ENCODE assay signal across 12 cellular contexts in genomic region chr7:73740771-73741170, GRCh38. TPM values are rescaled to one million over a fixed set of nuclear protein-coding genes. Genes with fewer than 3 reads are reported as not detected.
A peak's percentile ranks its signal among the peaks of the same experiment; 100 is the strongest.
DNase-seq lines count a peak whose midpoint lies in the region; ATAC-seq and TF ChIP-seq lines count a peak whose summit lies in the region.
"Had no signal": no experiment of that assay in that cellular context is flagged by ENCODE, and none has a peak within 500 bp of the region (broad histone marks: within the 10 kb centered on the region; RNA-seq: fewer than 3 reads in every experiment).

No MANE protein-coding gene starts in this region.

- no peak overlapping the region for H3K27ac Mint-ChIP-seq in CD8-positive, alpha-beta T cell
- no peak overlapping the region for H3K27ac Mint-ChIP-seq in effector memory CD8-positive, alpha-beta T cell
- peak overlapping the region; percentile 60 for H3K27ac Mint-ChIP-seq in neural progenitor cell

- H3K36me3 ChIP-seq in CD8-positive, alpha-beta T cell (ENCODE audit: insufficient read depth, low read length) = no peaks in the 10 kb centered on the region
- H3K36me3 ChIP-seq in HUES6 (ENCODE audit: control insufficient read depth, insufficient read depth, low read length) (peaks cover 16% of the 10 kb centered on the region), neural progenitor cell (no peaks in the 10 kb centered on the region), testis (ENCODE audit: low read depth, missing control alignments) (no peaks in the 10 kb centered on the region), HAP-1 (replicated peaks) (peaks cover 11% of the 10 kb centered on the region)
- H3K36me3 ChIP-seq: gastrocnemius medialis had no signal

- no peak overlapping the region for H3K27ac ChIP-seq in CD8-positive, alpha-beta T cell (ENCODE audit: low read depth, low read length)
- H3K27ac ChIP-seq in HUES6 (ENCODE audit: low read depth, low read length) (no peak overlapping the region), neural progenitor cell (no peak overlapping the region), testis (peak overlapping the region in 1 of 2 donors; percentile 31)
- H3K27ac ChIP-seq: right atrium auricular region had no signal

- TF ChIP-seq CTCF in CD8-positive, alpha-beta T cell (IDR thresholded peaks at IDR 0.05) = no peak
- TF ChIP-seq CTCF in neural progenitor cell (IDR thresholded peaks at IDR 0.05) (no peak), testis (IDR thresholded peaks at IDR 0.05) (no peak)

- no peaks in the 10 kb centered on the region for H3K9me3 Mint-ChIP-seq in CD8-positive, alpha-beta T cell
- no peaks in the 10 kb centered on the region for H3K9me3 Mint-ChIP-seq in effector memory CD8-positive, alpha-beta T cell
- no peaks in the 10 kb centered on the region for H3K9me3 Mint-ChIP-seq in neural progenitor cell

- H3K4me3 ChIP-seq in CD8-positive, alpha-beta T cell (ENCODE audit: low read depth, low read length) = no peak overlapping the region
- H3K4me3 ChIP-seq in HUES6 (ENCODE audit: low read depth, low read length) = no peak overlapping the region
- H3K4me3 ChIP-seq in neural progenitor cell = no peak overlapping the region
- H3K4me3 ChIP-seq in testis = no peak overlapping the region
- no peak overlapping the region for H3K4me3 ChIP-seq in HAP-1
- H3K4me3 ChIP-seq: gastrocnemius medialis, right atrium auricular region had no signal

- peaks cover 14% of the 10 kb centered on the region for H3K4me1 ChIP-seq in CD8-positive, alpha-beta T cell (ENCODE audit: insufficient read depth, low read length)
- peaks cover 37% of the 10 kb centered on the region for H3K4me1 ChIP-seq in HUES6 (ENCODE audit: control insufficient read depth, insufficient read depth, low read length)
- peaks cover 36% of the 10 kb centered on the region for H3K4me1 ChIP-seq in neural progenitor cell
- H3K4me1 ChIP-seq in testis = peaks cover 10% of the 10 kb centered on the region
- peaks cover 8% of the 10 kb centered on the region for H3K4me1 ChIP-seq in HAP-1

- peaks cover 5% of the 10 kb centered on the region for H3K79me2 ChIP-seq in neural progenitor cell (ENCODE audit: low read depth)

- H2AFZ ChIP-seq in neural progenitor cell (replicated peaks) = no peak overlapping the region

- H4K20me1 ChIP-seq in neural progenitor cell (ENCODE audit: low read depth) = peaks cover 7% of the 10 kb centered on the region

- POLR2A ChIA-PET in CD8-positive, alpha-beta T cell (lab: Charles Lee) = no interaction called here

- H3K27me3 Mint-ChIP-seq in CD8-positive, alpha-beta T cell (ENCODE audit: low read depth) = no peaks in the 10 kb centered on the region
- H3K27me3 Mint-ChIP-seq in effector memory CD8-positive, alpha-beta T cell = no peaks in the 10 kb centered on the region
- H3K27me3 Mint-ChIP-seq in neural progenitor cell (ENCODE audit: insufficient read depth, low read depth) = peaks cover 26% of the 10 kb centered on the region

- H3K4me2 ChIP-seq in neural progenitor cell = no peak overlapping the region

- no peak for TF ChIP-seq POLR2A in testis (IDR thresholded peaks at IDR 0.05)

- in situ Hi-C loops in HAP-1 (cut with MboI; ENCODE audit: low sequenced_read_pairs) = no loop called here

- no peaks in the 10 kb centered on the region for H3K27me3 ChIP-seq in CD8-positive, alpha-beta T cell (ENCODE audit: insufficient read depth, low read length)
- H3K27me3 ChIP-seq in HUES6 (ENCODE audit: control insufficient read depth, insufficient read depth, low read length) (peaks cover 26% of the 10 kb centered on the region), neural progenitor cell (no peaks in the 10 kb centered on the region), testis (no peaks in the 10 kb centered on the region), HAP-1 (ENCODE audit: low read depth) (no peaks in the 10 kb centered on the region)
- H3K27me3 ChIP-seq: gastrocnemius medialis, right atrium auricular region had no signal

- H3K9me3 ChIP-seq in CD8-positive, alpha-beta T cell (ENCODE audit: low read length) = no peaks in the 10 kb centered on the region
- H3K9me3 ChIP-seq in HUES6 (ENCODE audit: control insufficient read depth, insufficient read depth, low read depth, low read length) (no peaks in the 10 kb centered on the region), neural progenitor cell (ENCODE audit: low read depth) (no peaks in the 10 kb centered on the region), testis (no peaks in the 10 kb centered on the region), HAP-1 (no peaks in the 10 kb centered on the region)
- H3K9me3 ChIP-seq: gastrocnemius medialis, right atrium auricular region had no signal

- WGBS in testis, 2 donors = 85 to 86% methylated on average over 5 of the region's 5 CpGs

- H3K4me1 Mint-ChIP-seq in CD8-positive, alpha-beta T cell (ENCODE audit: low read depth) = peaks cover 6% of the 10 kb centered on the region
- H3K4me1 Mint-ChIP-seq in effector memory CD8-positive, alpha-beta T cell (ENCODE audit: low read depth in 2 of 2) = peaks cover 12 to 16% of the 10 kb centered on the region in 2 donors
- H3K4me1 Mint-ChIP-seq in neural progenitor cell = peaks cover 47% of the 10 kb centered on the region

- H3K4me3 Mint-ChIP-seq in CD8-positive, alpha-beta T cell = peak overlapping the region; percentile 46
- H3K4me3 Mint-ChIP-seq in effector memory CD8-positive, alpha-beta T cell = peak overlapping the region; percentile 33 to 39
- H3K4me3 Mint-ChIP-seq in neural progenitor cell = peak overlapping the region; percentile 71

- H3F3A ChIP-seq in neural progenitor cell (ENCODE audit: low read depth) = peaks cover 48% of the 10 kb centered on the region

- peak overlapping the region; percentile 63 for H3K9ac ChIP-seq in HUES6 (ENCODE audit: low read length)
- H3K9ac ChIP-seq in neural progenitor cell = no peak overlapping the region

- no peak for DNase-seq in CD8-positive, alpha-beta T cell
- no peak for DNase-seq in effector memory CD8-positive, alpha-beta T cell
- DNase-seq in neural progenitor cell (ENCODE audit: low spot score) = no peak
- DNase-seq in testis = no peak
- DNase-seq in HAP-1 (ENCODE audit: low spot score in 2 of 2) = no peak
- DNase-seq in NCI-H446 treated with DMSO at 0.1 percent for 48 hours (lab: John Stamatoyannopoulos, UW) = no peak
- DNase-seq: dermis blood vessel endothelial cell, gastrocnemius medialis, NCI-H82 had no signal

- no peak for ATAC-seq in CD8-positive, alpha-beta T cell
- ATAC-seq in effector memory CD8-positive, alpha-beta T cell (replicated peaks) = no peak
- ATAC-seq in GM21825 (IDR thresholded peaks at IDR 0.05; ENCODE audit: unreplicated experiment) = no peak
- ATAC-seq: gastrocnemius medialis had no signal

- peaks cover 7% of the 10 kb centered on the region for H3K36me3 Mint-ChIP-seq in CD8-positive, alpha-beta T cell
- peaks cover 16% of the 10 kb centered on the region for H3K36me3 Mint-ChIP-seq in effector memory CD8-positive, alpha-beta T cell (ENCODE audit: insufficient read depth)
- H3K36me3 Mint-ChIP-seq in neural progenitor cell = peaks cover 2% of the 10 kb centered on the region

- CTCF ChIA-PET in CD8-positive, alpha-beta T cell (lab: Charles Lee) = interaction anchor here (1.2 kb wide), 1 partner anchor 134 kb away, joined by 4 read pairs; no protein-coding TSS in a partner anchor

- intact Hi-C loops in CD8-positive, alpha-beta T cell (cut with DNase I, micrococcal nuclease) = no loop called here
- intact Hi-C loops in testis (cut with DNase I; ENCODE audit: low total_unique reads) = no loop called here

RNA-seq across cellular contexts. Expression of gene ABHD11, which starts 2.2 kb away (rescaled TPM):
- total RNA-seq in CD8-positive, alpha-beta T cell = 10 to 100 TPM; 12.2 to 12.3 TPM
- 9.3 and 15.1 TPM in 2 replicates for total RNA-seq in neural progenitor cell (ENCODE audit: low replicate concordance)
- total RNA-seq in testis = 10 to 100 TPM; 29.0 to 33.1 TPM
- polyA plus RNA-seq in testis (ENCODE audit: insufficient read depth, low read depth, low replicate concordance) = 21.6 TPM

RNA-seq across cellular contexts. Expression of gene STX1A, which starts 21.3 kb away (rescaled TPM):
- 10 to 100 TPM; 18.2 to 20.8 TPM for total RNA-seq in CD8-positive, alpha-beta T cell
- total RNA-seq in neural progenitor cell (ENCODE audit: low replicate concordance) (21.9 and 29.0 TPM in 2 replicates), testis (10 to 100 TPM; 24.7 to 28.2 TPM)
- 13.2 TPM for polyA plus RNA-seq in testis (ENCODE audit: insufficient read depth, low read depth, low replicate concordance)

RNA-seq across cellular contexts. Expression of gene CLDN3, which starts 29.3 kb away (rescaled TPM):
- not detected for total RNA-seq in CD8-positive, alpha-beta T cell
- total RNA-seq in neural progenitor cell (ENCODE audit: low replicate concordance) = 1.6 and 14.2 TPM in 2 replicates
- 1 to 10 TPM; 1.9 to 5.1 TPM for total RNA-seq in testis
- 6.1 TPM for polyA plus RNA-seq in testis (ENCODE audit: insufficient read depth, low read depth, low replicate concordance)
- total RNA-seq: right atrium auricular region had no signal

RNA-seq across cellular contexts. Expression of gene BUD23, which starts 57.4 kb away (rescaled TPM):
- total RNA-seq in CD8-positive, alpha-beta T cell = 100 to 1,000 TPM; 123 to 129 TPM
- total RNA-seq in neural progenitor cell (ENCODE audit: low replicate concordance) (22.8 and 41.6 TPM in 2 replicates), testis (100 to 1,000 TPM; 241 to 252 TPM)
- 231 TPM for polyA plus RNA-seq in testis (ENCODE audit: insufficient read depth, low read depth, low replicate concordance)

RNA-seq across cellular contexts. Expression of gene DNAJC30, which starts 57.5 kb away (rescaled TPM):
- total RNA-seq in CD8-positive, alpha-beta T cell = 10 to 100 TPM; 13.5 to 14.4 TPM
- total RNA-seq in neural progenitor cell (ENCODE audit: low replicate concordance) (0.94 and 2.6 TPM in 2 replicates), testis (10 to 100 TPM; 19.7 to 25.0 TPM)
- polyA plus RNA-seq in testis (ENCODE audit: insufficient read depth, low read depth, low replicate concordance) = 27.7 TPM
